11 cellular contexts compared by ENCODE assay signal in the genomic region with DNA sequence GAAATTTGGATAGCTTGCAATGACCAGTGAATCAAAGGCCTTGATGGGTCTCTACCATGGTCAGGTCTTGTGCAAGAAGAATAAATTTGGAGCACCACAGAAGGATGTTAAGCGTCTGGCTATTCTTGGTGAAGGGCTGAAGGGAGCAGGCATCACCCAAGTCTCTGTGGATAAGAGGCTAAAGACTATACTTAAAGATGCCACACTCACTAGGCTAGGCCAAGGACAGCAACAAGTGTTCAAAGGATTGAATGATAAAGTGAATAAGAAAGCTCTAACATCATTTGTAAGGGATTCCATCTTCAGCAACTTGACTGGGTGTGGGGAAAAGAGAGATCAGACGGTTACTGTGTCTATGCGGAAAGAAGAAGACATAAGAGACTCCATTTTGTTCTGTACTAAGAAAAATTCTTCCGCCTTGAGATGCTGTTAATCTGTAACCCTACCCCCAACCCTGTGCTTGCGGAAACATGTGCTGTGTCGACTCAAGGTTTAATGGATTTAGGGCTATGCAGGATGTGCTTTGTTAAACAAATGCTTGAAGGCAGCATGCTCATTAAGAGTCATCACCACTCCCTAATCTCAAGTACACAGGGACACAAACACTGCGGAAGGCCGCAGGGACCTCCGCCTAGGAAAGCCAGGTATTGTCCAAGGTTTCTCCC. TPM values are rescaled to one million over a fixed set of nuclear protein-coding genes. Genes with fewer than 3 reads are reported as not detected.
A peak's percentile ranks its signal among the peaks of the same experiment; 100 is the strongest.
DNase-seq lines count a peak whose midpoint lies in the region; ATAC-seq, FAIRE-seq and TF ChIP-seq lines count a peak whose summit lies in the region.
"Not testable (repeated sequence)": the region's sequence is repeated elsewhere in the genome, so short reads cannot be mapped to it uniquely, and the experiment has no call there.
"Had no signal": no experiment of that assay in that cellular context is flagged by ENCODE, and none has a peak within 500 bp of the region (broad histone marks: within the 10 kb centered on the region; RNA-seq: fewer than 3 reads in every experiment).

No MANE protein-coding gene starts in this region.

- not testable (repeated sequence) for FAIRE-seq in bronchial epithelial cell (lab: Jason Lieb, UNC); keratinocyte (lab: Jason Lieb, UNC)

- DNase-seq in ELF-1 (ENCODE audit: low read depth, low spot score) (peak; percentile 65), NT2/D1 (ENCODE audit: low read depth, low spot score) (peak; percentile 85), bronchial epithelial cell (ENCODE audit: low read depth) (peak; percentile 65), foreskin keratinocyte (peak; percentile 32 to 60)
- not testable (repeated sequence) for DNase-seq in keratinocyte (ENCODE audit: low read depth, low spot score); smooth muscle cell (lab: John Stamatoyannopoulos, UW; ENCODE audit: unreplicated experiment)

- H3K27ac ChIP-seq in HUES6 (ENCODE audit: low read depth, low read length): peak overlapping the region; percentile 97
- H3K27ac ChIP-seq in foreskin keratinocyte: peak overlapping the region; percentile 74
- peak overlapping the region; percentile 61 for H3K27ac ChIP-seq in keratinocyte (ENCODE audit: control insufficient read depth, insufficient read depth, low read length)
- H3K27ac ChIP-seq in mesodermal cell (ENCODE audit: low read depth, low read length, severe bottlenecking): peak overlapping the region; percentile 16
- not testable (repeated sequence) for H3K27ac ChIP-seq in smooth muscle cell (ENCODE audit: low read depth)

- H2AFZ ChIP-seq in keratinocyte (ENCODE audit: control insufficient read depth, low read length): peak overlapping the region; percentile 68
- peak overlapping the region; percentile 49 for H2AFZ ChIP-seq in smooth muscle cell (ENCODE audit: low read depth)

- WGBS in mesodermal cell (ENCODE audit: insufficient coverage in 2 of 2), 2 experiments: 67 to 82% methylated on average over 1 of the region's 9 CpGs
- 27% methylated on average over 9 of the region's 9 CpGs for WGBS in smooth muscle cell (ENCODE audit: low lambda C conversion rate)

- H3K4me3 ChIP-seq in HUES6 (ENCODE audit: low read depth, low read length): peak overlapping the region; percentile 13; the same call in 1 of the 2 replicates
- not testable (repeated sequence) for H3K4me3 ChIP-seq in NT2/D1 (ENCODE audit: insufficient read length, low read depth); bronchial epithelial cell (ENCODE audit: low read depth, low read length); keratinocyte (ENCODE audit: control insufficient read depth in 2 of 3, extremely low read depth in 1 of 3, insufficient read depth in 2 of 3, low read depth in 1 of 3, low read length in 3 of 3); mesodermal cell (ENCODE audit: extremely low read depth, insufficient read depth, low read length, poor library complexity, severe bottlenecking); smooth muscle cell

- H3K4me1 ChIP-seq in HUES6 (ENCODE audit: control insufficient read depth, insufficient read depth, low read length): peaks cover 47% of the 10 kb centered on the region
- H3K4me1 ChIP-seq in NT2/D1 (ENCODE audit: insufficient read depth, insufficient read length): peaks cover 17% of the 10 kb centered on the region
- peaks cover 14% of the 10 kb centered on the region for H3K4me1 ChIP-seq in foreskin keratinocyte
- H3K4me1 ChIP-seq in keratinocyte (ENCODE audit: control insufficient read depth, extremely low read depth, insufficient read depth, low read length): peaks cover 17% of the 10 kb centered on the region
- H3K4me1 ChIP-seq in mesodermal cell (ENCODE audit: control insufficient read depth, insufficient read depth, low read length, poor library complexity, severe bottlenecking): peaks cover 18% of the 10 kb centered on the region
- H3K4me1 ChIP-seq in smooth muscle cell (ENCODE audit: low read depth): not testable (repeated sequence)

- ATAC-seq in foreskin keratinocyte: peak; percentile 27

- not testable (repeated sequence) for H3K36me3 ChIP-seq in HUES6 (ENCODE audit: control insufficient read depth, insufficient read depth, low read length); NT2/D1 (ENCODE audit: insufficient read depth, insufficient read length, low read length); bronchial epithelial cell (ENCODE audit: control insufficient read depth, insufficient read depth, low read length); keratinocyte (ENCODE audit: control insufficient read depth in 2 of 2, extremely low read depth in 1 of 2, insufficient read depth in 2 of 2, low read length in 2 of 2); mesodermal cell (ENCODE audit: control insufficient read depth, insufficient read depth, low read length); smooth muscle cell (ENCODE audit: low read depth)

- H3K9me3 ChIP-seq in HUES6 (ENCODE audit: control insufficient read depth, insufficient read depth, low read depth, low read length); keratinocyte (ENCODE audit: control insufficient read depth, low read depth, low read length); mesodermal cell (ENCODE audit: control insufficient read depth, low read length); smooth muscle cell (replicated peaks; ENCODE audit: low read depth): not testable (repeated sequence)
- peaks cover 59% of the 10 kb centered on the region for H3K9me3 ChIP-seq in NT2/D1 (ENCODE audit: insufficient read depth, low read length)

- not testable (repeated sequence) for H4K20me1 ChIP-seq in keratinocyte (ENCODE audit: control insufficient read depth, extremely low read depth, insufficient read depth, low read length); smooth muscle cell (ENCODE audit: low read depth)

- not testable (repeated sequence) for TF ChIP-seq CTCF in bronchial epithelial cell (IDR thresholded peaks at IDR 0.05; ENCODE audit: insufficient read depth, low read length, severe bottlenecking); foreskin keratinocyte (conservative IDR thresholded peaks at IDR 0.05); keratinocyte (optimal IDR thresholded peaks at IDR 0.05 in 1 of 3, IDR thresholded peaks at IDR 0.05 in 1 of 3, conservative IDR thresholded peaks at IDR 0.05 in 1 of 3; ENCODE audit: extremely low read depth in 1 of 3, insufficient read depth in 2 of 3, low read length in 3 of 3); smooth muscle cell (IDR thresholded peaks at IDR 0.05; ENCODE audit: borderline replicate concordance, insufficient read depth, poor library complexity, severe bottlenecking)

- dilution Hi-C loops in keratinocyte (cut with MboI; ENCODE audit: extremely low pct_ligation_motif_present, low sequenced_read_pairs): not testable (repeated sequence)

- H3K79me2 ChIP-seq in keratinocyte (ENCODE audit: control insufficient read depth, insufficient read depth, low read length); smooth muscle cell (ENCODE audit: low read depth): not testable (repeated sequence)

- H3K27me3 ChIP-seq in HUES6 (ENCODE audit: control insufficient read depth, insufficient read depth, low read length); NT2/D1 (ENCODE audit: insufficient read depth, insufficient read length); bronchial epithelial cell (ENCODE audit: control insufficient read depth, insufficient read depth, low read length); foreskin keratinocyte; keratinocyte (ENCODE audit: control insufficient read depth, extremely low read depth, insufficient read depth, low read length); smooth muscle cell (ENCODE audit: low read depth): not testable (repeated sequence)

- H3K9ac ChIP-seq in HUES6 (ENCODE audit: low read length): peak overlapping the region; percentile 91
- not testable (repeated sequence) for H3K9ac ChIP-seq in NT2/D1 (ENCODE audit: insufficient read length, low read depth); smooth muscle cell (ENCODE audit: low read depth)
- H3K9ac ChIP-seq in keratinocyte (ENCODE audit: control insufficient read depth, extremely low read depth, insufficient read depth, low read length): peak overlapping the region; percentile 15

- not testable (repeated sequence) for H3K4me2 ChIP-seq in keratinocyte (ENCODE audit: control insufficient read depth, extremely low read depth, insufficient read depth, low read depth, low read length)
- H3K4me2 ChIP-seq in smooth muscle cell: peak overlapping the region; percentile 31

- not testable (repeated sequence) for H3F3A ChIP-seq in smooth muscle cell (ENCODE audit: low read depth)

- not testable (repeated sequence) for H3K9me1 ChIP-seq in keratinocyte (ENCODE audit: control insufficient read depth, extremely low read depth, insufficient read depth, low read length)

RNA-seq across cellular contexts. Expression of gene AICDA, which starts 22.8 kb away (rescaled TPM):
- total RNA-seq in bronchial epithelial cell (not detected in 2 replicates), foreskin keratinocyte (not detected in 2 replicates), smooth muscle cell (not detected in 2 replicates)
- polyA plus RNA-seq in foreskin keratinocyte (0.02 TPM in 1 of 2 replicates, not detected in the other), keratinocyte (not detected in 3 replicates), smooth muscle cell (not detected in 2 replicates)
- not detected for polyA plus RNA-seq in keratinocyte (2011; ENCODE audit: low read depth)
- not detected in 2 replicates for polyA plus RNA-seq in keratinocyte (2011; cell fraction: cytosol; rRNA removed)
- not detected in 2 replicates for polyA plus RNA-seq in keratinocyte (2011; cell fraction: nucleus; rRNA removed)
- polyA plus RNA-seq in keratinocyte (2012; ENCODE audit: low replicate concordance): 0.10 TPM in 1 of 2 replicates, not detected in the other
- not detected in 3 replicates for polyA minus RNA-seq in keratinocyte
- not detected for polyA minus RNA-seq in keratinocyte (2011; cell fraction: cytosol; rRNA and poly(A)+ RNA removed)
- polyA minus RNA-seq in keratinocyte (2011; cell fraction: nucleus; rRNA and poly(A)+ RNA removed): not detected in 2 replicates
- not detected for polyA plus RNA-seq in mesodermal cell (2013, experiment 1 of 2)
- not detected for polyA plus RNA-seq in mesodermal cell (2013, experiment 2 of 2)
- total RNA-seq: A172; CD4-positive, CD25-positive, alpha-beta regulatory T cell; HepG2 had no signal
- polyA plus RNA-seq: CD4-positive, CD25-positive, alpha-beta regulatory T cell; HepG2 had no signal

RNA-seq across cellular contexts. Expression of gene MFAP5, which starts 27.2 kb away (rescaled TPM):
- total RNA-seq in bronchial epithelial cell (6.6 and 9.0 TPM in 2 replicates), foreskin keratinocyte (158 and 191 TPM in 2 replicates), smooth muscle cell (96.5 and 120 TPM in 2 replicates)
- polyA plus RNA-seq in foreskin keratinocyte (233 and 246 TPM in 2 replicates), keratinocyte (295 to 394 TPM (median 317 TPM) in 3 replicates), smooth muscle cell (33.5 and 92.4 TPM in 2 replicates)
- polyA plus RNA-seq in keratinocyte (2011; ENCODE audit: low read depth): 33.5 TPM
- 174 and 334 TPM in 2 replicates for polyA plus RNA-seq in keratinocyte (2011; cell fraction: cytosol; rRNA removed)
- 541 and 570 TPM in 2 replicates for polyA plus RNA-seq in keratinocyte (2011; cell fraction: nucleus; rRNA removed)
- polyA plus RNA-seq in keratinocyte (2012; ENCODE audit: low replicate concordance): 84.4 and 142 TPM in 2 replicates
- polyA minus RNA-seq in keratinocyte: 158 to 254 TPM (median 197 TPM) in 3 replicates
- 115 TPM for polyA minus RNA-seq in keratinocyte (2011; cell fraction: cytosol; rRNA and poly(A)+ RNA removed)
- polyA minus RNA-seq in keratinocyte (2011; cell fraction: nucleus; rRNA and poly(A)+ RNA removed): 126 and 277 TPM in 2 replicates
- polyA plus RNA-seq in mesodermal cell (2013, experiment 1 of 2): 7.9 TPM
- 9.7 TPM for polyA plus RNA-seq in mesodermal cell (2013, experiment 2 of 2)
- total RNA-seq: CD4-positive, CD25-positive, alpha-beta regulatory T cell; HepG2 had no signal
- polyA plus RNA-seq: CD4-positive, CD25-positive, alpha-beta regulatory T cell had no signal
